3 cellular contexts compared by ENCODE assay signal in the genomic region with DNA sequence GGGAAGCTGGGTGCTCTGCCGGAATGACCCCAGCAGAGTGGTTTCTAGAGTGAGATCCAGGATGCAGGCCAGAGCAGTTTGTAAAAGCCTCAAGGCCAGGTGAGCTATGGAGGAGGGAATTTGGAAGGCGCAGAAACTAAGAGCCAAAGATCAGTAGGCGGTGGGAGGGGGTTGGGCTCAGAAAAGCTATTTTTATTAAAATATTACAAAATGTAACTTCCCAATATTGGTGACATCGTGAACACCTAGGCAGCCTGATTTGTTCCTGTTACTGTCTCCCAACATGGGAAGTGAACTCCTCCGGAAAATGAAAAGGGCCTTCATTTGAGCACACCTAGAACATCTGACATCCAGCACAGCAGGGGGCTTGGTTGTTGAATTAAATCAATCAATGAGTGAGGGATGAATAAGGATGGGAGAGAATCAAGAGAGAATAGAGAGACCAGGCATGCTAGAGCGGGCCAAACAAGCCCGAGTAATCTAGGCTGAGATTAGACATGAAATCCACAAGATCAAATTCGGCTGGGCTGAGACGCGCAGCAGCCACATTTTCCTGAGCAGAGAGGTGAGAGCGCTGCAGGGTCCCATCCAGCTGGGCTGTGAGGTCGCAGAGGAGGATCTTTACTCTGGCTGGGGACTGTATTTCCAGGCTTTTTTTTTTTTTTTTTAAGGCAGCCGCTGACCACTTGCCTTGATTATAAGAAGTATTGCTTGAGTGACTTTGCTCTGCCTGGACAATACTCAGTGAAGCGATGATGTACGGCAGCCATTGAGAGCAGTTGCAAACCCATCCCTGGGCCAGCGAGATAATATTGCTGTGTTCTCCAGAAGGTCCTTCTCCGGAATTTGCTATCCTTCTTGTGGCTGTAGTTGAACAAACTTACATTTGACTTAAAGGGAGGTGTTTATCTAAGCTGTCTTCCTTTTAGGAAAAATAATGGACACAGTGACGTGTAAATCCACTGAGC.
TF ChIP-seq lines count a peak whose summit lies in the region.

No MANE protein-coding gene starts in this region.

TF ChIP-seq in GM23338, 12 proteins besides CTCF, POLR2A, EP300 and RAD21 (continued from another document and continues in another):
- TF ChIP-seq EZH2phosphoT487 (IDR thresholded peaks at IDR 0.05; ENCODE audit: unreplicated experiment) (no peak), STAT1 (IDR thresholded peaks at IDR 0.05; ENCODE audit: unreplicated experiment) (no peak), ZNF114 (CRISPR knock-in tag; IDR thresholded peaks at IDR 0.05) (no peak), POLR2AphosphoS5 (IDR thresholded peaks at IDR 0.05; ENCODE audit: low read depth) (no peak)
- TF ChIP-seq, protein P1, sequence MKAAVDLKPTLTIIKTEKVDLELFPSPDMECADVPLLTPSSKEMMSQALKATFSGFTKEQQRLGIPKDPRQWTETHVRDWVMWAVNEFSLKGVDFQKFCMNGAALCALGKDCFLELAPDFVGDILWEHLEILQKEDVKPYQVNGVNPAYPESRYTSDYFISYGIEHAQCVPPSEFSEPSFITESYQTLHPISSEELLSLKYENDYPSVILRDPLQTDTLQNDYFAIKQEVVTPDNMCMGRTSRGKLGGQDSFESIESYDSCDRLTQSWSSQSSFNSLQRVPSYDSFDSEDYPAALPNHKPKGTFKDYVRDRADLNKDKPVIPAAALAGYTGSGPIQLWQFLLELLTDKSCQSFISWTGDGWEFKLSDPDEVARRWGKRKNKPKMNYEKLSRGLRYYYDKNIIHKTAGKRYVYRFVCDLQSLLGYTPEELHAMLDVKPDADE (IDR thresholded peaks at IDR 0.05): no peak
- TF ChIP-seq, protein P2, sequence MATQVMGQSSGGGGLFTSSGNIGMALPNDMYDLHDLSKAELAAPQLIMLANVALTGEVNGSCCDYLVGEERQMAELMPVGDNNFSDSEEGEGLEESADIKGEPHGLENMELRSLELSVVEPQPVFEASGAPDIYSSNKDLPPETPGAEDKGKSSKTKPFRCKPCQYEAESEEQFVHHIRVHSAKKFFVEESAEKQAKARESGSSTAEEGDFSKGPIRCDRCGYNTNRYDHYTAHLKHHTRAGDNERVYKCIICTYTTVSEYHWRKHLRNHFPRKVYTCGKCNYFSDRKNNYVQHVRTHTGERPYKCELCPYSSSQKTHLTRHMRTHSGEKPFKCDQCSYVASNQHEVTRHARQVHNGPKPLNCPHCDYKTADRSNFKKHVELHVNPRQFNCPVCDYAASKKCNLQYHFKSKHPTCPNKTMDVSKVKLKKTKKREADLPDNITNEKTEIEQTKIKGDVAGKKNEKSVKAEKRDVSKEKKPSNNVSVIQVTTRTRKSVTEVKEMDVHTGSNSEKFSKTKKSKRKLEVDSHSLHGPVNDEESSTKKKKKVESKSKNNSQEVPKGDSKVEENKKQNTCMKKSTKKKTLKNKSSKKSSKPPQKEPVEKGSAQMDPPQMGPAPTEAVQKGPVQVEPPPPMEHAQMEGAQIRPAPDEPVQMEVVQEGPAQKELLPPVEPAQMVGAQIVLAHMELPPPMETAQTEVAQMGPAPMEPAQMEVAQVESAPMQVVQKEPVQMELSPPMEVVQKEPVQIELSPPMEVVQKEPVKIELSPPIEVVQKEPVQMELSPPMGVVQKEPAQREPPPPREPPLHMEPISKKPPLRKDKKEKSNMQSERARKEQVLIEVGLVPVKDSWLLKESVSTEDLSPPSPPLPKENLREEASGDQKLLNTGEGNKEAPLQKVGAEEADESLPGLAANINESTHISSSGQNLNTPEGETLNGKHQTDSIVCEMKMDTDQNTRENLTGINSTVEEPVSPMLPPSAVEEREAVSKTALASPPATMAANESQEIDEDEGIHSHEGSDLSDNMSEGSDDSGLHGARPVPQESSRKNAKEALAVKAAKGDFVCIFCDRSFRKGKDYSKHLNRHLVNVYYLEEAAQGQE (IDR thresholded peaks at IDR 0.05; ENCODE audit: unreplicated experiment): no peak

TF ChIP-seq in GM12878, 131 proteins besides CTCF, POLR2A, EP300 and RAD21:
- TF ChIP-seq, protein P3, sequence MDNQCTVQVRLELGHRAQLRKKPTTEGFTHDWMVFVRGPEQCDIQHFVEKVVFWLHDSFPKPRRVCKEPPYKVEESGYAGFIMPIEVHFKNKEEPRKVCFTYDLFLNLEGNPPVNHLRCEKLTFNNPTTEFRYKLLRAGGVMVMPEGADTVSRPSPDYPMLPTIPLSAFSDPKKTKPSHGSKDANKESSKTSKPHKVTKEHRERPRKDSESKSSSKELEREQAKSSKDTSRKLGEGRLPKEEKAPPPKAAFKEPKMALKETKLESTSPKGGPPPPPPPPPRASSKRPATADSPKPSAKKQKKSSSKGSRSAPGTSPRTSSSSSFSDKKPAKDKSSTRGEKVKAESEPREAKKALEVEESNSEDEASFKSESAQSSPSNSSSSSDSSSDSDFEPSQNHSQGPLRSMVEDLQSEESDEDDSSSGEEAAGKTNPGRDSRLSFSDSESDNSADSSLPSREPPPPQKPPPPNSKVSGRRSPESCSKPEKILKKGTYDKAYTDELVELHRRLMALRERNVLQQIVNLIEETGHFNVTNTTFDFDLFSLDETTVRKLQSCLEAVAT (IDR thresholded peaks at IDR 0.05): 0 out of 2 replicates have a peak, but pooled peaks have one; percentile 37
- TF ChIP-seq CREB1 (IDR thresholded peaks at IDR 0.05; ENCODE audit: low read depth) (no peak), PML (IDR thresholded peaks at IDR 0.05; ENCODE audit: low read length) (no peak)

TF ChIP-seq in neural cell, 6 proteins besides CTCF, POLR2A, EP300 and RAD21 (continued from another document):
- TF ChIP-seq, protein P2 (IDR thresholded peaks at IDR 0.05; ENCODE audit: borderline replicate concordance): no peak
- no peak for TF ChIP-seq EZH2 (IDR thresholded peaks at IDR 0.05; ENCODE audit: borderline replicate concordance, insufficient read depth, low read length, poor library complexity, severe bottlenecking)
- TF ChIP-seq MXI1 (conservative IDR thresholded peaks at IDR 0.05; ENCODE audit: poor library complexity, severe bottlenecking): no peak
- TF ChIP-seq SMC3 (conservative IDR thresholded peaks at IDR 0.05; ENCODE audit: poor library complexity): peak; percentile 2
TF ChIP-seq in neural cell: peak in this region for 1.
